2 cellular contexts compared by ENCODE assay signal in the genomic region with DNA sequence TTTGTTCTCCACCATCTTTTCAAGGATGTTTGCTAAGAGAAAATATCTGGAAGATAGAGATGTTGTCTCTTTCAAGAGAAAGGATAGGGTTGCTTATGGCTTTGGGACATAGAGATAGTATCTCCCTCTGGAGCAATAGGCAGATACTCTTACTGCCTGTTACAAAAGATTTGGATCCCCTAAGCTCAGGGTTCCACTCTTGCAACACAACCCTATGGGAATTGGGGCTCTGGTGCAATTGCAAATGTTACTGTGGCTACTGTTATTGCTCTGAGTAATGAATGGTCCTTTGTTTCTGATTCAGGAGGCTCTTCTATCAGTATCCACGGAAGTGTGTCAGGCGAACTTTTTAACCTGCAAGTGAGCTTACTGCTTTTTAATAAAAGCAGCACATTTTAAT.
TF ChIP-seq lines count a peak whose summit lies in the region.

No MANE protein-coding gene starts in this region.

TF ChIP-seq in IMR-90, 13 proteins besides CTCF, POLR2A, EP300 and RAD21:
- TF ChIP-seq NFE2L2 (IDR thresholded peaks at IDR 0.05; ENCODE audit: low read depth, low read length) (no peak), MXI1 (IDR thresholded peaks at IDR 0.05; ENCODE audit: borderline replicate concordance, low read depth, low read length) (no peak), SMC3 (IDR thresholded peaks at IDR 0.05; ENCODE audit: low read depth, low read length) (no peak), CEBPB (IDR thresholded peaks at IDR 0.05; ENCODE audit: low read depth, low read length) (no peak)

TF ChIP-seq in SK-N-SH, 30 proteins besides CTCF, POLR2A, EP300 and RAD21:
- TF ChIP-seq TCF12 (IDR thresholded peaks at IDR 0.05) (no peak), FOSL2 (IDR thresholded peaks at IDR 0.05; ENCODE audit: borderline replicate concordance, low read depth) (no peak), SIN3A (IDR thresholded peaks at IDR 0.05; ENCODE audit: borderline replicate concordance, low read depth, low read length) (no peak), POLR2AphosphoS5 (IDR thresholded peaks at IDR 0.05; ENCODE audit: low read depth, low read length) (no peak), JUND (IDR thresholded peaks at IDR 0.05) (no peak), TAF1 (IDR thresholded peaks at IDR 0.05; ENCODE audit: borderline replicate concordance, low read depth, low read length) (no peak), MXI1 (IDR thresholded peaks at IDR 0.05; ENCODE audit: low read depth, low read length) (no peak), CHD2 (IDR thresholded peaks at IDR 0.05; ENCODE audit: low read length, partially characterized antibody) (no peak), ELF1 (IDR thresholded peaks at IDR 0.05) (no peak), NRF1 (IDR thresholded peaks at IDR 0.05; ENCODE audit: low read depth, low read length) (no peak), RCOR1 (IDR thresholded peaks at IDR 0.05; ENCODE audit: low read length) (no peak)
- TF ChIP-seq, protein P1, sequence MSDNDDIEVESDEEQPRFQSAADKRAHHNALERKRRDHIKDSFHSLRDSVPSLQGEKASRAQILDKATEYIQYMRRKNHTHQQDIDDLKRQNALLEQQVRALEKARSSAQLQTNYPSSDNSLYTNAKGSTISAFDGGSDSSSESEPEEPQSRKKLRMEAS (IDR thresholded peaks at IDR 0.05; ENCODE audit: low read depth): no peak
- TF ChIP-seq, protein P2, sequence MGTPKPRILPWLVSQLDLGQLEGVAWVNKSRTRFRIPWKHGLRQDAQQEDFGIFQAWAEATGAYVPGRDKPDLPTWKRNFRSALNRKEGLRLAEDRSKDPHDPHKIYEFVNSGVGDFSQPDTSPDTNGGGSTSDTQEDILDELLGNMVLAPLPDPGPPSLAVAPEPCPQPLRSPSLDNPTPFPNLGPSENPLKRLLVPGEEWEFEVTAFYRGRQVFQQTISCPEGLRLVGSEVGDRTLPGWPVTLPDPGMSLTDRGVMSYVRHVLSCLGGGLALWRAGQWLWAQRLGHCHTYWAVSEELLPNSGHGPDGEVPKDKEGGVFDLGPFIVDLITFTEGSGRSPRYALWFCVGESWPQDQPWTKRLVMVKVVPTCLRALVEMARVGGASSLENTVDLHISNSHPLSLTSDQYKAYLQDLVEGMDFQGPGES (IDR thresholded peaks at IDR 0.05; ENCODE audit: low read depth, low read length): no peak
- TF ChIP-seq, protein P3, sequence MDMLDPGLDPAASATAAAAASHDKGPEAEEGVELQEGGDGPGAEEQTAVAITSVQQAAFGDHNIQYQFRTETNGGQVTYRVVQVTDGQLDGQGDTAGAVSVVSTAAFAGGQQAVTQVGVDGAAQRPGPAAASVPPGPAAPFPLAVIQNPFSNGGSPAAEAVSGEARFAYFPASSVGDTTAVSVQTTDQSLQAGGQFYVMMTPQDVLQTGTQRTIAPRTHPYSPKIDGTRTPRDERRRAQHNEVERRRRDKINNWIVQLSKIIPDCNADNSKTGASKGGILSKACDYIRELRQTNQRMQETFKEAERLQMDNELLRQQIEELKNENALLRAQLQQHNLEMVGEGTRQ (IDR thresholded peaks at IDR 0.05; ENCODE audit: borderline replicate concordance, low read depth, low read length): no peak
- TF ChIP-seq, protein P4, sequence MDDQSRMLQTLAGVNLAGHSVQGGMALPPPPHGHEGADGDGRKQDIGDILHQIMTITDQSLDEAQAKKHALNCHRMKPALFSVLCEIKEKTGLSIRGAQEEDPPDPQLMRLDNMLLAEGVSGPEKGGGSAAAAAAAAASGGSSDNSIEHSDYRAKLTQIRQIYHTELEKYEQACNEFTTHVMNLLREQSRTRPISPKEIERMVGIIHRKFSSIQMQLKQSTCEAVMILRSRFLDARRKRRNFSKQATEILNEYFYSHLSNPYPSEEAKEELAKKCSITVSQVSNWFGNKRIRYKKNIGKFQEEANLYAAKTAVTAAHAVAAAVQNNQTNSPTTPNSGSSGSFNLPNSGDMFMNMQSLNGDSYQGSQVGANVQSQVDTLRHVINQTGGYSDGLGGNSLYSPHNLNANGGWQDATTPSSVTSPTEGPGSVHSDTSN (IDR thresholded peaks at IDR 0.05): no peak
